ENCODE assay signal across 23 cellular contexts in genomic region chr6:80469977-80470376, GRCh38.
"Had no signal": no experiment of that assay in that cellular context is flagged by ENCODE, and none has a peak within 500 bp of the region (broad histone marks: within the 10 kb centered on the region; RNA-seq: fewer than 3 reads in every experiment).

No MANE protein-coding gene starts in this region.

- DNase-seq: heart right ventricle; islet precursor cell; lower lobe of right lung; mammary epithelial cell; mesenchymal stem cell; naive B cell; natural killer cell; pancreas; retina; right lobe of liver; stimulated activated CD4-positive, alpha-beta T cell treated with anti-CD3 and anti-CD28 coated beads, Interleukin-12 subunit alpha, Interleukin-12 subunit beta, amount 100 ng/mL, for 4 hours; stimulated activated CD4-positive, alpha-beta T cell treated with anti-CD3 and anti-CD28 coated beads, Interleukin-15, amount 100 ng/mL, for 24 hours; stimulated activated CD4-positive, alpha-beta T cell treated with anti-CD3 and anti-CD28 coated beads, Interleukin-2, amount 100 ng/mL, for 24 hours; stimulated activated CD4-positive, alpha-beta T cell treated with anti-CD3 and anti-CD28 coated beads, Interleukin-4, amount 100 ng/mL, for 1 hour; stimulated activated naive B cell treated with anti-CD40 and anti-IgM and Interleukin-4, amounts not matched to agents 10 μg/mL and 1 μg/mL and 100 μg/mL, for 72 hours; tibial artery; upper lobe of right lung had no signal

- H3K4me1 ChIP-seq: lower lobe of right lung, pancreas, prostate gland, suprapubic skin, tibial artery, upper lobe of right lung had no signal

- H3K9me3 ChIP-seq: heart right ventricle, lower lobe of right lung, pancreas, prostate gland, right lobe of liver, suprapubic skin, thoracic aorta, tibial artery, upper lobe of right lung had no signal

- H3K27ac ChIP-seq: heart right ventricle, hepatocyte, lower lobe of right lung, pancreas, prostate gland, right lobe of liver, skin epidermis, suprapubic skin, thoracic aorta, tibial artery, upper lobe of right lung had no signal

- ATAC-seq: left lobe of liver; lower lobe of right lung; natural killer cell; pancreas; right lobe of liver; stimulated activated naive B cell treated with anti-CD40 and anti-IgM and Interleukin-4, amounts not matched to agents 10 μg/mL and 1 μg/mL and 100 μg/mL, for 72 hours; upper lobe of right lung had no signal

- H3K4me3 ChIP-seq: heart right ventricle, hepatocyte, lower lobe of right lung, pancreas, prostate gland, right lobe of liver, skin epidermis, suprapubic skin, thoracic aorta, tibial artery, upper lobe of right lung had no signal

- H3K27me3 ChIP-seq: heart right ventricle, hepatocyte, pancreas, right lobe of liver, suprapubic skin, tibial artery, upper lobe of right lung had no signal
